Comparison of ENCODE assay signal across 8 cellular contexts in genomic region chr2:11669454-11670291, GRCh38. TPM values are rescaled to one million over a fixed set of nuclear protein-coding genes. Genes with fewer than 3 reads are reported as not detected.
DNase-seq lines count a peak whose midpoint lies in the region; ATAC-seq, FAIRE-seq and TF ChIP-seq lines count a peak whose summit lies in the region.

NTSR2 (minus strand) TSS chr2:11670195; CDS start chr2:11670129, 66 bp downstream.

- H3K27me3 Mint-ChIP-seq in CD4-positive, alpha-beta T cell: peaks cover 69% of the 10 kb centered on the region
- H3K27me3 Mint-ChIP-seq in T-helper 2 cell treated with Interferon-gamma antibody and Interleukin-4, amounts not matched to agents 5 μg/mL and 100 μg/mL, for 36 hours (ENCODE audit: low read depth): peaks cover 16% of the 10 kb centered on the region

- POLR2A ChIA-PET in CD4-positive, alpha-beta T cell (lab: Charles Lee): no interaction called here

- no peak within 1 kb of the TSS for H3K4me3 Mint-ChIP-seq in CD4-positive, alpha-beta T cell
- no peak within 1 kb of the TSS for H3K4me3 Mint-ChIP-seq in T-helper 2 cell treated with Interferon-gamma antibody and Interleukin-4, amounts not matched to agents 5 μg/mL and 100 μg/mL, for 36 hours

- no peak for TF ChIP-seq POLR2A in erythroblast (IDR thresholded peaks at IDR 0.05; ENCODE audit: low read length)

- H3K4me3 ChIP-seq in mucosa of descending colon: no peak within 1 kb of the TSS

- TF ChIP-seq CTCF in CD4-positive, alpha-beta T cell (IDR thresholded peaks at IDR 0.05): no peak
- TF ChIP-seq CTCF in mucosa of descending colon (IDR thresholded peaks at IDR 0.05) (no peak), GM13976 (IDR thresholded peaks at IDR 0.05; ENCODE audit: borderline replicate concordance, control extremely low read depth, extremely low read depth, insufficient read depth, missing control alignments) (no peak)

- H3K36me3 ChIP-seq in mucosa of descending colon (ENCODE audit: low read depth): no peaks in the 10 kb centered on the region

- in situ Hi-C loops in GM13976 (cut with MboI; ENCODE audit: low sequenced_read_pairs, unreplicated experiment): no loop called here

- H3K9me3 Mint-ChIP-seq in CD4-positive, alpha-beta T cell: no peaks in the 10 kb centered on the region
- H3K9me3 Mint-ChIP-seq in T-helper 2 cell treated with Interferon-gamma antibody and Interleukin-4, amounts not matched to agents 5 μg/mL and 100 μg/mL, for 36 hours: no peaks in the 10 kb centered on the region

- H3K9me3 ChIP-seq in CD4-positive, alpha-beta T cell (ENCODE audit: control insufficient read depth, low read length): no peaks in the 10 kb centered on the region
- H3K9me3 ChIP-seq in mucosa of descending colon: no peaks in the 10 kb centered on the region

- DNase-seq in CD4-positive, alpha-beta T cell: peak in 1 of 10 experiments; percentile 23
- peak; percentile 45 for DNase-seq in T-helper 2 cell treated with Interferon-gamma antibody and Interleukin-4, amounts not matched to agents 5 μg/mL and 100 μg/mL, for 36 hours (ENCODE audit: low spot score)
- DNase-seq in erythroblast (lab: John Stamatoyannopoulos, UW) (peak; percentile 53 to 67), mucosa of descending colon (peak in 2 of 3 donors; percentile 65 to 71), urothelium cell line (ENCODE audit: low spot score) (peak; percentile 63), GM13976 (ENCODE audit: low spot score) (no peak), DMS153 (lab: John Stamatoyannopoulos, UW) (no peak)
- no peak for DNase-seq in activated effector memory CD4-positive, alpha-beta T cell treated with anti-CD3 and anti-CD28 coated beads, Interleukin-2, amount 50 U/mL, for 16 hours

- intact Hi-C loops in CD4-positive, alpha-beta T cell (cut with DNase I, micrococcal nuclease): no loop called here
- intact Hi-C loops in mucosa of descending colon (cut with DNase I, micrococcal nuclease): no loop called here

- ATAC-seq in CD4-positive, alpha-beta T cell (ENCODE audit: poor library complexity): peak; percentile 66
- peak; percentile 96 for ATAC-seq in mucosa of descending colon

- peaks cover 3% of the 10 kb centered on the region for H3K4me1 ChIP-seq in mucosa of descending colon (ENCODE audit: low read depth)

- H3K27ac ChIP-seq in CD4-positive, alpha-beta T cell (ENCODE audit: low read depth, low read length): no peak within 1 kb of the TSS

- H3K27ac Mint-ChIP-seq in CD4-positive, alpha-beta T cell: no peak within 1 kb of the TSS
- H3K27ac Mint-ChIP-seq in T-helper 2 cell treated with Interferon-gamma antibody and Interleukin-4, amounts not matched to agents 5 μg/mL and 100 μg/mL, for 36 hours: no peak within 1 kb of the TSS

- peak; percentile 42 for FAIRE-seq in urothelium cell line (lab: Jason Lieb, UNC)

- H3K4me1 Mint-ChIP-seq in CD4-positive, alpha-beta T cell (ENCODE audit: low read depth): no peaks in the 10 kb centered on the region
- peaks cover 10% of the 10 kb centered on the region for H3K4me1 Mint-ChIP-seq in T-helper 2 cell treated with Interferon-gamma antibody and Interleukin-4, amounts not matched to agents 5 μg/mL and 100 μg/mL, for 36 hours (ENCODE audit: low read depth)

- CTCF ChIA-PET in CD4-positive, alpha-beta T cell (lab: Charles Lee): no interaction called here

- no peaks in the 10 kb centered on the region for H3K36me3 Mint-ChIP-seq in CD4-positive, alpha-beta T cell (ENCODE audit: low read depth)
- no peaks in the 10 kb centered on the region for H3K36me3 Mint-ChIP-seq in T-helper 2 cell treated with Interferon-gamma antibody and Interleukin-4, amounts not matched to agents 5 μg/mL and 100 μg/mL, for 36 hours (ENCODE audit: low read depth)

- H3K27me3 ChIP-seq in CD4-positive, alpha-beta T cell (ENCODE audit: control insufficient read depth, insufficient read depth, low read length): peaks cover 31% of the 10 kb centered on the region

RNA-seq across cellular contexts. Expression of gene NTSR2, which starts in this region (rescaled TPM):
- not detected for total RNA-seq in CD4-positive, alpha-beta T cell
- not detected for total RNA-seq in mucosa of descending colon

Comparison
In these comparisons a context has a peak if more than half of its experiments do, and no peak if none do; other contexts are left out.
1. Peak in ATAC-seq in CD4-positive, alpha-beta T cell; RNA of the gene not detected or under 1 TPM.
2. Peak in DNase-seq and ATAC-seq in mucosa of descending colon; RNA of the gene not detected or under 1 TPM.
3. DNase-seq: peak in T-helper 2 cell treated with Interferon-gamma antibody and Interleukin-4, amounts not matched to agents 5 μg/mL and 100 μg/mL, for 36 hours (single experiment), erythroblast (2 of 2) and urothelium cell line (single experiment); none in GM13976 (single experiment), activated effector memory CD4-positive, alpha-beta T cell treated with anti-CD3 and anti-CD28 coated beads, Interleukin-2, amount 50 U/mL, for 16 hours (single experiment) and DMS153 (single experiment).